13 cellular contexts compared by ENCODE assay signal in the genomic region with DNA sequence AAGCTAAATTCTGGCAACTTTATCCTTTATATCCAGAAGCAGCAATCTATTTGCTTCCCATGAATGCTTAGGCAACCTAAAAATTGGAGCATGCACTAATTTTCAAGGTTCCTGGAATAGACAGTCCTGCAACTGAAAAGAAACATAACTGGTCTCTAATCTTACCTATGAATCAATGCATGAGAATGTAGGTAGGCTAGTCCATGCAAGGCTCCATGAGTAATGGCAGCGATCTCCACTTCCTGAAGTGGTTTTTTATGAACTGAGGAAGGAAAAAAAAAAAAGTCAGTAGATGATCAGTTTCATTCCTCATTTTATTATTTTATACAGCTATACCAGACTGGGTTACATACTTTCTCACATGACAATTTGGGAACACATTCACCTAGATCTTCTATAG.
DNase-seq lines count a peak whose midpoint lies in the region; ATAC-seq and TF ChIP-seq lines count a peak whose summit lies in the region.
"Had no signal": no experiment of that assay in that cellular context is flagged by ENCODE, and none has a peak within 500 bp of the region (broad histone marks: within the 10 kb centered on the region; RNA-seq: fewer than 3 reads in every experiment).

No MANE protein-coding gene starts in this region.

- H3T11ph ChIP-seq in H9 (ENCODE audit: low read length), result no peak overlapping the region

- no peaks in the 10 kb centered on the region for H3K9me2 ChIP-seq in SU-DHL-6 (replicated peaks; ENCODE audit: insufficient read depth, low read length)

- no peak overlapping the region for H2BK15ac ChIP-seq in H9 (ENCODE audit: low read depth, low read length)

- no peak overlapping the region for H2AFZ ChIP-seq in SU-DHL-6 (ENCODE audit: low read depth, low read length, severe bottlenecking)
- no peak overlapping the region for H2AFZ ChIP-seq in H9 (ENCODE audit: low read length)

- no peak overlapping the region for H2BK20ac ChIP-seq in H9 (ENCODE audit: low read depth, low read length, poor library complexity, severe bottlenecking)

- peaks cover 31% of the 10 kb centered on the region for H3K36me3 ChIP-seq in SU-DHL-6 (ENCODE audit: low read length)
- H3K36me3 ChIP-seq: right atrium auricular region had no signal

- H3F3A ChIP-seq in SU-DHL-6 (ENCODE audit: insufficient read depth), result peaks cover 30% of the 10 kb centered on the region

- H3K27me3 ChIP-seq in SU-DHL-6 (ENCODE audit: low read length) (no peaks in the 10 kb centered on the region), H9 (ENCODE audit: insufficient read depth, low read length) (no peaks in the 10 kb centered on the region)
- H3K27me3 ChIP-seq: right atrium auricular region had no signal

- H4K8ac ChIP-seq in H9 (replicated peaks; ENCODE audit: insufficient read length, low read depth, low read length), result no peak overlapping the region

- no peaks in the 10 kb centered on the region for H3K4me1 Mint-ChIP-seq in H9

- no peaks in the 10 kb centered on the region for H3K27me3 Mint-ChIP-seq in H9 (ENCODE audit: low read depth)
- H3K27me3 Mint-ChIP-seq: activated CD4-positive, alpha-beta T cell treated with anti-CD3 and anti-CD28 coated beads for 36 hours had no signal

- no peak overlapping the region for H3K4me3 ChIP-seq in SU-DHL-6 (ENCODE audit: insufficient read depth, low read length, poor library complexity, severe bottlenecking)
- H3K4me3 ChIP-seq: lung, right atrium auricular region had no signal

- H3K18ac ChIP-seq in H9 (ENCODE audit: insufficient read length, low read depth, low read length), result no peak overlapping the region

- H3K56ac ChIP-seq in H9 (ENCODE audit: insufficient read length, low read depth, low read length), result no peak overlapping the region

- no peaks in the 10 kb centered on the region for H3K4me1 ChIP-seq in H9 (ENCODE audit: insufficient read depth, low read length)
- H3K4me1 ChIP-seq: right atrium auricular region had no signal

- no peak overlapping the region for H3K4me3 Mint-ChIP-seq in H9
- H3K4me3 Mint-ChIP-seq: activated CD4-positive, alpha-beta T cell treated with anti-CD3 and anti-CD28 coated beads for 36 hours had no signal

- DNase-seq in A172 (ENCODE audit: low spot score), result peak; percentile 9
- DNase-seq in EH (ENCODE audit: low read depth), result peak; percentile 45
- peak; percentile 14 for DNase-seq in hepatic stellate cell (ENCODE audit: low spot score)
- no peak for DNase-seq in H4 (ENCODE audit: low spot score)
- no peak for DNase-seq in H9
- DNase-seq in NCI-H345 treated with DMSO at 0.1 percent for 48 hours (lab: John Stamatoyannopoulos, UW; ENCODE audit: unreplicated experiment), result no peak
- DNase-seq: activated CD4-positive, alpha-beta T cell treated with anti-CD3 and anti-CD28 coated beads for 36 hours; amygdala; COR-L47 had no signal

- no peak overlapping the region for H2BK120ac ChIP-seq in H9 (ENCODE audit: low read depth, low read length, poor library complexity, severe bottlenecking)

- no peak overlapping the region for H3K27ac Mint-ChIP-seq in H9

- H3K9me3 Mint-ChIP-seq in H9, result no peaks in the 10 kb centered on the region

- H3K4me2 ChIP-seq in SU-DHL-6 (ENCODE audit: low read depth, low read length, poor library complexity, severe bottlenecking), result peak overlapping the region; percentile 59
- no peak overlapping the region for H3K4me2 ChIP-seq in H9 (ENCODE audit: insufficient read depth, insufficient read length, low read length)

- H3K23ac ChIP-seq in H9 (ENCODE audit: insufficient read length, low read depth, low read length), result no peak overlapping the region

- no peaks in the 10 kb centered on the region for H3K79me1 ChIP-seq in H9 (ENCODE audit: insufficient read depth, low read depth, low read length, poor library complexity, severe bottlenecking)

- no peak overlapping the region for H2AK5ac ChIP-seq in H9 (ENCODE audit: insufficient read length, low read length)

- H3K79me2 ChIP-seq in SU-DHL-6 (ENCODE audit: insufficient read depth, low read length) (no peaks in the 10 kb centered on the region), H9 (ENCODE audit: insufficient read depth, low read length) (no peaks in the 10 kb centered on the region)

- no peak overlapping the region for H3K4ac ChIP-seq in H9 (ENCODE audit: low read depth, low read length)

- no peak overlapping the region for H2BK12ac ChIP-seq in H9 (ENCODE audit: insufficient read length, low read depth, low read length)

- ATAC-seq in HG03432 (IDR thresholded peaks at IDR 0.05; ENCODE audit: unreplicated experiment), result no peak
- ATAC-seq: activated CD4-positive, alpha-beta T cell treated with anti-CD3 and anti-CD28 coated beads for 36 hours had no signal

- H3K27ac ChIP-seq in SU-DHL-6 (ENCODE audit: low read depth, low read length) (peak overlapping the region; percentile 81), H9 (ENCODE audit: insufficient read length, low read depth, low read length) (no peak overlapping the region)
- H3K27ac ChIP-seq: right atrium auricular region had no signal

- no peaks in the 10 kb centered on the region for H4K20me1 ChIP-seq in SU-DHL-6 (ENCODE audit: low read depth, low read length)
- H4K20me1 ChIP-seq in H9 (ENCODE audit: control insufficient read depth, insufficient read depth, insufficient read length), result no peaks in the 10 kb centered on the region

- TF ChIP-seq CTCF in SU-DHL-6 (IDR thresholded peaks at IDR 0.05; ENCODE audit: insufficient read depth, low read length, poor library complexity, severe bottlenecking), result no peak
- no peak for TF ChIP-seq CTCF in H9 (conservative IDR thresholded peaks at IDR 0.05)

- no peak overlapping the region for H3K9ac ChIP-seq in SU-DHL-6 (ENCODE audit: low read length)
- H3K9ac ChIP-seq in H9 (ENCODE audit: extremely low read depth, insufficient read length, low read length), result no peak overlapping the region

- no peak overlapping the region for H2BK5ac ChIP-seq in H9 (ENCODE audit: insufficient read length, low read length)

- H4K5ac ChIP-seq in H9 (ENCODE audit: insufficient read length, low read depth, low read length), result no peak overlapping the region

- H3K14ac ChIP-seq in H9 (ENCODE audit: insufficient read depth, low read length), result no peak overlapping the region

- no peak overlapping the region for H4K91ac ChIP-seq in H9 (ENCODE audit: insufficient read length, low read depth, low read length)

- H3K36me3 Mint-ChIP-seq in H9 (ENCODE audit: insufficient read depth in 1 of 3, low read depth in 3 of 3), result no peaks in the 10 kb centered on the region

- no CpG with 5 or more reads among the region's 1 CpG for WGBS in H9 (ENCODE audit: extremely low coverage, insufficient read length, low lambda C conversion rate)

- no peaks in the 10 kb centered on the region for H3K9me3 ChIP-seq in SU-DHL-6 (ENCODE audit: insufficient read depth, low read length)
- H3K9me3 ChIP-seq in H9 (ENCODE audit: control insufficient read depth, low read depth, low read length), result no peaks in the 10 kb centered on the region
- H3K9me3 ChIP-seq: right atrium auricular region had no signal

- no peaks in the 10 kb centered on the region for H3K23me2 ChIP-seq in H9 (ENCODE audit: insufficient read length, low read depth, low read length, poor library complexity, severe bottlenecking)

Comparison
In these comparisons a context has a peak if more than half of its experiments do, and no peak if none do; other contexts are left out.
1. DNase-seq: peak in A172 (single experiment), EH (single experiment) and hepatic stellate cell (single experiment); none in H4 (single experiment), H9 (single experiment) and NCI-H345 treated with DMSO at 0.1 percent for 48 hours (single experiment).